9 cellular contexts compared by ENCODE assay signal in the genomic region with DNA sequence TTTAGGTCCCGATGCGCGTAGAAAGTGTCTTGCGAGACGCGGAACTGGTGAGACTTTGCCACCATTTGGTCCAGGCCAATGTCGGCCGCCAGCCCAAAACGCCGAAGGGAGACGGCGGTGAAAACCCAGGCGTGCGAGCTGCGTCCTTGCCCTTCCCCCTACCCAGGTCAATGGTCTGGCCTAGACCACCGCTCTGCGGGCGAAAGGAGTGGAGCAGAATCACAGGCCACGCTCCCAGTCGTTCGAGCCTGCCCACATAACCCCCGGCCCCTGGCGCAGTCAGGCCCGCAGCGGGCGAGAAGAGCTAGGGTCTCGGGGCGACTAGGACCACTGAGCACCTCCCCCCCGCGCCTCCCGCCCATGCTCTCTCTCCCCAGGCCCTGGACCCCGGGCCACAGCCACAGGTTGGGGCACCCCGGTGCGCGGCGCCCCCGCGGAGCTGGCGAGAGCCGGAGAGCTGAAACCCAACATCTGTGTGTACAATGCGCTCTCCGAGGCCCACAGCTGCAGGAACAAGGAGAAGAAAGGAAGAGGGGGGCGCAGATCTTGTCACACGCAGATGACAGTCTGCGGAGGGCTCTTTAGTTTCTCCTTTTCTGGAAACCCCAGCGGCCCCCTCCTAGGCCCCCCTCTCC.
A peak's percentile ranks its signal among the peaks of the same experiment; 100 is the strongest.
DNase-seq lines count a peak whose midpoint lies in the region; ATAC-seq and TF ChIP-seq lines count a peak whose summit lies in the region.
"Had no signal": no experiment of that assay in that cellular context is flagged by ENCODE, and none has a peak within 500 bp of the region (broad histone marks: within the 10 kb centered on the region; RNA-seq: fewer than 3 reads in every experiment).

No MANE protein-coding gene starts in this region.

- H2AFZ ChIP-seq in DND-41 (ENCODE audit: low read depth, low read length): peak overlapping the region; percentile 45

- DNase-seq in DND-41 (peak; percentile 83), NT2/D1 (ENCODE audit: low read depth, low spot score) (no peak), Right ventricle myocardium inferior (ENCODE audit: missing footprints) (no peak), progenitor cell of endocrine pancreas (ENCODE audit: low spot score, unreplicated experiment) (no peak), DMS153 treated with DMSO at 0.1 percent for 48 hours (lab: John Stamatoyannopoulos, UW; ENCODE audit: unreplicated experiment) (no peak), foreskin melanocyte (no peak), D341Med (ENCODE audit: low spot score) (no peak)
- DNase-seq: NCI-H1694 treated with DMSO at 0.1 percent for 48 hours had no signal

- H3K36me3 Mint-ChIP-seq in progenitor cell of endocrine pancreas (ENCODE audit: insufficient read depth): no peaks in the 10 kb centered on the region

- no peaks in the 10 kb centered on the region for H3K9me3 ChIP-seq in DND-41 (ENCODE audit: insufficient read depth, low read length, severe bottlenecking)
- H3K9me3 ChIP-seq in NT2/D1 (ENCODE audit: insufficient read depth, low read length): peaks cover 6% of the 10 kb centered on the region; the same call in 1 of the 2 replicates

- peak overlapping the region; percentile 92 for H3K27ac ChIP-seq in DND-41 (ENCODE audit: low read length)

- H3K4me1 ChIP-seq in DND-41 (ENCODE audit: insufficient read depth, low read length) (peaks cover 55% of the 10 kb centered on the region), NT2/D1 (ENCODE audit: insufficient read depth, insufficient read length) (peaks cover 9% of the 10 kb centered on the region)

- H3K27me3 ChIP-seq in DND-41 (ENCODE audit: insufficient read depth, low read length, poor library complexity) (no peaks in the 10 kb centered on the region), NT2/D1 (ENCODE audit: insufficient read depth, insufficient read length) (peaks cover 81% of the 10 kb centered on the region)

- peak overlapping the region; percentile 85 for H3K4me2 ChIP-seq in DND-41 (ENCODE audit: insufficient read depth, low read length)

- H3K4me3 ChIP-seq in DND-41 (ENCODE audit: low read depth in 1 of 2, low read length in 2 of 2) (peak overlapping the region in 1 of 2 experiments; percentile 91; a peak in 2 of 4 replicates), NT2/D1 (ENCODE audit: insufficient read length, low read depth) (peak overlapping the region; percentile 27)

- peak overlapping the region; percentile 50 for H3K4me3 Mint-ChIP-seq in progenitor cell of endocrine pancreas (ENCODE audit: low read depth)

- H3K9me3 Mint-ChIP-seq in progenitor cell of endocrine pancreas (ENCODE audit: low read depth): no peaks in the 10 kb centered on the region

- peak overlapping the region; percentile 83 for H3K9ac ChIP-seq in DND-41 (ENCODE audit: low read depth, low read length)
- peak overlapping the region; percentile 51 for H3K9ac ChIP-seq in NT2/D1 (ENCODE audit: insufficient read length, low read depth)

- ATAC-seq in DND-41 (ENCODE audit: insufficient read depth, low read depth) (peak; percentile 75), Right ventricle myocardium inferior (peak; percentile 5), HG02840 (IDR thresholded peaks at IDR 0.05; ENCODE audit: low FRiP score, unreplicated experiment) (no peak)

- no peak overlapping the region for H3K27ac Mint-ChIP-seq in progenitor cell of endocrine pancreas

- peaks cover 4% of the 10 kb centered on the region for H3K4me1 Mint-ChIP-seq in progenitor cell of endocrine pancreas (ENCODE audit: low read depth)

- TF ChIP-seq CTCF in DND-41 (IDR thresholded peaks at IDR 0.05; ENCODE audit: borderline replicate concordance, extremely low read depth, low read length, poor library complexity, severe bottlenecking) (peak; percentile 2), progenitor cell of endocrine pancreas (IDR thresholded peaks at IDR 0.05; ENCODE audit: unreplicated experiment) (no peak)

- peaks cover 55% of the 10 kb centered on the region for H3K27me3 Mint-ChIP-seq in progenitor cell of endocrine pancreas

- H3K79me2 ChIP-seq in DND-41 (ENCODE audit: insufficient read depth, low read length): peaks cover 40% of the 10 kb centered on the region

- intact Hi-C loops in Right ventricle myocardium inferior (cut with DNase I): loop anchor here (5.0 kb wide), 1 partner anchor 74 kb away; no protein-coding TSS in a partner anchor

- H3K36me3 ChIP-seq in DND-41 (ENCODE audit: insufficient read depth, low read length): peaks cover 37% of the 10 kb centered on the region
- H3K36me3 ChIP-seq in NT2/D1 (ENCODE audit: insufficient read depth, insufficient read length, low read length): no peaks in the 10 kb centered on the region

- peaks cover 19% of the 10 kb centered on the region; the same call in 1 of the 2 replicates for H4K20me1 ChIP-seq in DND-41 (ENCODE audit: insufficient read depth, low read length)
